11 cellular contexts compared by ENCODE assay signal in genomic region chr19:58034476-58034790, GRCh38. TPM values are rescaled to one million over a fixed set of nuclear protein-coding genes. Genes with fewer than 3 reads are reported as not detected.
DNase-seq lines count a peak whose midpoint lies in the region; ATAC-seq and TF ChIP-seq lines count a peak whose summit lies in the region.
"Had no signal": no experiment of that assay in that cellular context is flagged by ENCODE, and none has a peak within 500 bp of the region (broad histone marks: within the 10 kb centered on the region; RNA-seq: fewer than 3 reads in every experiment).

No MANE protein-coding gene starts in this region.

- H3K27ac Mint-ChIP-seq in endodermal cell (peak overlapping the region; percentile 89), nephron (peak overlapping the region; percentile 37 to 83 (median 69))
- no peak overlapping the region for H3K27ac Mint-ChIP-seq in CD4-positive, alpha-beta T cell
- no peak overlapping the region for H3K27ac Mint-ChIP-seq in activated CD8-positive, alpha-beta T cell treated with anti-CD3 and anti-CD28 coated beads, Interleukin-2, amount 10 ng/mL, durations not matched to agents 7 days and 5 days
- H3K27ac Mint-ChIP-seq: stimulated activated memory B cell treated with anti-CD40 and anti-IgM and Interleukin-4, amounts not matched to agents 10 μg/mL and 1 μg/mL and 100 μg/mL, for 72 hours had no signal

- H3K36me3 ChIP-seq in cardiac muscle cell: no peaks in the 10 kb centered on the region
- H3K36me3 ChIP-seq in endodermal cell (ENCODE audit: control insufficient read depth, insufficient read depth, low read length): no peaks in the 10 kb centered on the region
- no peaks in the 10 kb centered on the region for H3K36me3 ChIP-seq in upper lobe of right lung

- H3K4me3 Mint-ChIP-seq in endodermal cell (peak overlapping the region; percentile 67), nephron (peak overlapping the region; percentile 82 to 88 (median 88))
- no peak overlapping the region for H3K4me3 Mint-ChIP-seq in CD4-positive, alpha-beta T cell
- H3K4me3 Mint-ChIP-seq in activated CD8-positive, alpha-beta T cell treated with anti-CD3 and anti-CD28 coated beads, Interleukin-2, amount 10 ng/mL, durations not matched to agents 7 days and 5 days: no peak overlapping the region

- ATAC-seq in Right ventricle myocardium inferior: no peak
- ATAC-seq in upper lobe of right lung: no peak
- no peak for ATAC-seq in CD4-positive, alpha-beta T cell (ENCODE audit: poor library complexity)
- ATAC-seq in HG03520 (IDR thresholded peaks at IDR 0.05; ENCODE audit: unreplicated experiment): no peak
- no peak for ATAC-seq in activated CD8-positive, alpha-beta T cell treated with anti-CD3 and anti-CD28 coated beads, Interleukin-2, amount 10 ng/mL, durations not matched to agents 7 days and 5 days

- intact Hi-C loops in Right ventricle myocardium inferior (cut with DNase I): no loop called here
- intact Hi-C loops in upper lobe of right lung (cut with DNase I): no loop called here
- intact Hi-C loops in CD4-positive, alpha-beta T cell (cut with DNase I, micrococcal nuclease): no loop called here

- DNase-seq in cardiac muscle cell (ENCODE audit: low read depth in 1 of 2, low spot score in 1 of 2) (no peak), Right ventricle myocardium inferior (ENCODE audit: missing footprints) (no peak), endodermal cell (peak; percentile 64), upper lobe of right lung (no peak)
- no peak for DNase-seq in CD4-positive, alpha-beta T cell
- no peak for DNase-seq in activated CD8-positive, alpha-beta T cell treated with anti-CD3 and anti-CD28 coated beads, Interleukin-2, amount 10 ng/mL, durations not matched to agents 7 days and 5 days
- DNase-seq: activated T-cell treated with anti-CD3 and anti-CD28 coated beads for 4 hours had no signal

- H3K27ac ChIP-seq in cardiac muscle cell: peak overlapping the region; percentile 89
- no peak overlapping the region for H3K27ac ChIP-seq in endodermal cell (ENCODE audit: low read depth, low read length)
- H3K27ac ChIP-seq in upper lobe of right lung: no peak overlapping the region
- no peak overlapping the region for H3K27ac ChIP-seq in CD4-positive, alpha-beta T cell (ENCODE audit: low read depth, low read length)
- H3K27ac ChIP-seq: RWPE1 had no signal

- H3K4me1 ChIP-seq in cardiac muscle cell (ENCODE audit: low read depth) (no peaks in the 10 kb centered on the region), endodermal cell (ENCODE audit: control insufficient read depth, insufficient read depth, low read length) (no peaks in the 10 kb centered on the region), upper lobe of right lung (no peaks in the 10 kb centered on the region)

- POLR2A ChIA-PET in CD4-positive, alpha-beta T cell (lab: Charles Lee): no interaction called here
- POLR2A ChIA-PET in activated CD8-positive, alpha-beta T cell treated with anti-CD3 and anti-CD28 coated beads, Interleukin-2, amount 10 ng/mL, durations not matched to agents 7 days and 5 days (lab: Charles Lee): no interaction called here

- H3K36me3 Mint-ChIP-seq in endodermal cell (ENCODE audit: low read depth) (peaks cover 12% of the 10 kb centered on the region), nephron (ENCODE audit: low read depth) (peaks cover 16% of the 10 kb centered on the region)
- peaks cover 41% of the 10 kb centered on the region for H3K36me3 Mint-ChIP-seq in CD4-positive, alpha-beta T cell (ENCODE audit: low read depth)
- H3K36me3 Mint-ChIP-seq in activated CD8-positive, alpha-beta T cell treated with anti-CD3 and anti-CD28 coated beads, Interleukin-2, amount 10 ng/mL, durations not matched to agents 7 days and 5 days (ENCODE audit: low read depth): peaks cover 7% of the 10 kb centered on the region

- H3K27me3 ChIP-seq in cardiac muscle cell: no peaks in the 10 kb centered on the region
- no peaks in the 10 kb centered on the region for H3K27me3 ChIP-seq in endodermal cell (ENCODE audit: control insufficient read depth, insufficient read depth, low read length, poor library complexity, severe bottlenecking)
- H3K27me3 ChIP-seq in upper lobe of right lung: peaks cover 25% of the 10 kb centered on the region
- peaks cover 10% of the 10 kb centered on the region for H3K27me3 ChIP-seq in CD4-positive, alpha-beta T cell (ENCODE audit: control insufficient read depth, insufficient read depth, low read length)

- no peak overlapping the region for H3K9ac ChIP-seq in endodermal cell (ENCODE audit: extremely low read depth, low read length, poor library complexity, severe bottlenecking)

- H3K9me3 Mint-ChIP-seq in endodermal cell: peaks cover 55% of the 10 kb centered on the region
- H3K9me3 Mint-ChIP-seq in nephron: peaks cover 30% of the 10 kb centered on the region
- peaks cover 17% of the 10 kb centered on the region for H3K9me3 Mint-ChIP-seq in CD4-positive, alpha-beta T cell
- H3K9me3 Mint-ChIP-seq in activated CD8-positive, alpha-beta T cell treated with anti-CD3 and anti-CD28 coated beads, Interleukin-2, amount 10 ng/mL, durations not matched to agents 7 days and 5 days (ENCODE audit: insufficient read depth): peaks cover 26% of the 10 kb centered on the region

- peak overlapping the region; percentile 56 for H3K4me3 ChIP-seq in cardiac muscle cell
- no peak overlapping the region for H3K4me3 ChIP-seq in endodermal cell (ENCODE audit: low read length)
- peak overlapping the region; percentile 26 for H3K4me3 ChIP-seq in upper lobe of right lung

- no peaks in the 10 kb centered on the region for H3K4me1 Mint-ChIP-seq in endodermal cell
- H3K4me1 Mint-ChIP-seq in nephron: no peaks in the 10 kb centered on the region
- peaks cover 6% of the 10 kb centered on the region for H3K4me1 Mint-ChIP-seq in CD4-positive, alpha-beta T cell (ENCODE audit: low read depth)
- peaks cover 2% of the 10 kb centered on the region for H3K4me1 Mint-ChIP-seq in activated CD8-positive, alpha-beta T cell treated with anti-CD3 and anti-CD28 coated beads, Interleukin-2, amount 10 ng/mL, durations not matched to agents 7 days and 5 days (ENCODE audit: low read depth)
- H3K4me1 Mint-ChIP-seq: stimulated activated memory B cell treated with anti-CD40 and anti-IgM and Interleukin-4, amounts not matched to agents 10 μg/mL and 1 μg/mL and 100 μg/mL, for 72 hours had no signal

- WGBS in endodermal cell (ENCODE audit: insufficient coverage in 1 of 2, insufficient read length in 1 of 2), 2 experiments: 38% methylated on average over 17 of the region's 19 CpGs; no CpG with 5 or more reads in 1 of the 2 experiments

- TF ChIP-seq CTCF in cardiac muscle cell (IDR thresholded peaks at IDR 0.05; ENCODE audit: low read depth, low read length): no peak
- TF ChIP-seq CTCF in endodermal cell (conservative IDR thresholded peaks at IDR 0.05): no peak
- no peak for TF ChIP-seq CTCF in nephron (IDR thresholded peaks at IDR 0.05; ENCODE audit: unreplicated experiment in 3 of 3)
- TF ChIP-seq CTCF in upper lobe of right lung (IDR thresholded peaks at IDR 0.05): no peak
- TF ChIP-seq CTCF in CD4-positive, alpha-beta T cell (IDR thresholded peaks at IDR 0.05): no peak

- CTCF ChIA-PET in CD4-positive, alpha-beta T cell (lab: Charles Lee): no interaction called here
- CTCF ChIA-PET in activated CD8-positive, alpha-beta T cell treated with anti-CD3 and anti-CD28 coated beads, Interleukin-2, amount 10 ng/mL, durations not matched to agents 7 days and 5 days (lab: Charles Lee): no interaction called here

- H3K9me3 ChIP-seq in cardiac muscle cell (ENCODE audit: low read depth) (no peaks in the 10 kb centered on the region), endodermal cell (ENCODE audit: control insufficient read depth, low read length) (peaks cover 14% of the 10 kb centered on the region), upper lobe of right lung (no peaks in the 10 kb centered on the region)
- H3K9me3 ChIP-seq in CD4-positive, alpha-beta T cell (ENCODE audit: control insufficient read depth, low read length): peaks cover 47% of the 10 kb centered on the region

- peaks cover 30% of the 10 kb centered on the region for H3K27me3 Mint-ChIP-seq in endodermal cell (ENCODE audit: insufficient read depth)
- H3K27me3 Mint-ChIP-seq in nephron (ENCODE audit: low read depth): peaks cover 5% of the 10 kb centered on the region
- peaks cover 43% of the 10 kb centered on the region for H3K27me3 Mint-ChIP-seq in CD4-positive, alpha-beta T cell
- H3K27me3 Mint-ChIP-seq in activated CD8-positive, alpha-beta T cell treated with anti-CD3 and anti-CD28 coated beads, Interleukin-2, amount 10 ng/mL, durations not matched to agents 7 days and 5 days (ENCODE audit: low read depth): peaks cover 4% of the 10 kb centered on the region

RNA-seq across cellular contexts. Expression of gene ZSCAN1, which starts 0.6 kb away (rescaled TPM):
- total RNA-seq in cardiac muscle cell: 31.9 and 38.4 TPM in 2 replicates
- polyA plus RNA-seq in cardiac muscle cell: 22.0 and 24.6 TPM in 2 replicates
- total RNA-seq in Right ventricle myocardium inferior: not detected
- 1 to 10 TPM; 1.5 to 2.2 TPM for total RNA-seq in endodermal cell
- polyA plus RNA-seq in endodermal cell (2013, experiment 1 of 2): 1.5 TPM
- polyA plus RNA-seq in endodermal cell (2013, experiment 2 of 2): 0.75 TPM
- not detected for total RNA-seq in upper lobe of right lung
- total RNA-seq in CD4-positive, alpha-beta T cell: not detected
- not detected for total RNA-seq in activated CD8-positive, alpha-beta T cell treated with anti-CD3 and anti-CD28 coated beads, Interleukin-2, amount 10 ng/mL, durations not matched to agents 7 days and 5 days

RNA-seq across cellular contexts. Expression of gene ZNF135, which starts 24.6 kb away (rescaled TPM):
- 11.7 and 14.0 TPM in 2 replicates for total RNA-seq in cardiac muscle cell
- 10.2 and 11.2 TPM in 2 replicates for polyA plus RNA-seq in cardiac muscle cell
- total RNA-seq in Right ventricle myocardium inferior: 3.7 TPM
- total RNA-seq in endodermal cell: 10 to 100 TPM in 1 of 2 donors, 1 to 10 TPM in 1; 9.3 to 12.0 TPM
- polyA plus RNA-seq in endodermal cell (2013, experiment 1 of 2): 3.7 TPM
- 2.8 TPM for polyA plus RNA-seq in endodermal cell (2013, experiment 2 of 2)
- total RNA-seq in upper lobe of right lung: 4.1 TPM
- total RNA-seq in CD4-positive, alpha-beta T cell: 1 to 10 TPM; 1.2 to 1.4 TPM
- total RNA-seq in activated CD8-positive, alpha-beta T cell treated with anti-CD3 and anti-CD28 coated beads, Interleukin-2, amount 10 ng/mL, durations not matched to agents 7 days and 5 days: 1 to 10 TPM; 1.2 to 1.3 TPM

RNA-seq across cellular contexts. Expression of gene ZNF606, which starts 31.8 kb away (rescaled TPM):
- total RNA-seq in cardiac muscle cell: 50.5 and 87.4 TPM in 2 replicates
- 30.0 and 31.2 TPM in 2 replicates for polyA plus RNA-seq in cardiac muscle cell
- 11.8 TPM for total RNA-seq in Right ventricle myocardium inferior
- total RNA-seq in endodermal cell: 10 to 100 TPM; 25.8 to 34.7 TPM
- 22.0 TPM for polyA plus RNA-seq in endodermal cell (2013, experiment 1 of 2)
- 21.2 TPM for polyA plus RNA-seq in endodermal cell (2013, experiment 2 of 2)
- 15.4 TPM for total RNA-seq in upper lobe of right lung
- 10 to 100 TPM; 11.1 to 13.6 TPM for total RNA-seq in CD4-positive, alpha-beta T cell
- total RNA-seq in activated CD8-positive, alpha-beta T cell treated with anti-CD3 and anti-CD28 coated beads, Interleukin-2, amount 10 ng/mL, durations not matched to agents 7 days and 5 days: 10 to 100 TPM; 13.6 to 14.4 TPM

Comparison
In these comparisons a context has a peak if more than half of its experiments do, and no peak if none do; other contexts are left out.
1. RNA of gene ZSCAN1, which starts 0.6 kb away (total RNA-seq): 31.9 to 38.4 TPM in cardiac muscle cell; 1.5 to 2.2 TPM in endodermal cell, not detected in Right ventricle myocardium inferior (single experiment), not detected in upper lobe of right lung (single experiment), not detected in CD4-positive, alpha-beta T cell and not detected in activated CD8-positive, alpha-beta T cell treated with anti-CD3 and anti-CD28 coated beads, Interleukin-2, amount 10 ng/mL, durations not matched to agents 7 days and 5 days; every median in the first group is over 10 times any median in the second.
2. H3K27ac Mint-ChIP-seq: peak in endodermal cell (single experiment) and nephron (3 of 3); none in CD4-positive, alpha-beta T cell (single experiment) and activated CD8-positive, alpha-beta T cell treated with anti-CD3 and anti-CD28 coated beads, Interleukin-2, amount 10 ng/mL, durations not matched to agents 7 days and 5 days (single experiment).
3. H3K4me3 Mint-ChIP-seq: peak in endodermal cell (single experiment) and nephron (3 of 3); none in CD4-positive, alpha-beta T cell (single experiment) and activated CD8-positive, alpha-beta T cell treated with anti-CD3 and anti-CD28 coated beads, Interleukin-2, amount 10 ng/mL, durations not matched to agents 7 days and 5 days (single experiment).